1 cellular context compared by ENCODE assay signal in genomic region chr14:23056956-23057756, GRCh38.
TF ChIP-seq lines count a peak whose summit lies in the region.

CDH24 (minus strand) TSS chr14:23057520; CDS start chr14:23055733, 1,787 bp downstream.

TF ChIP-seq in HEK293, 187 proteins besides CTCF, POLR2A, EP300 and RAD21 (continued from another document and continues in another):
- TF ChIP-seq ZNF513 (tag by site-specific recombination; IDR thresholded peaks at IDR 0.05) (no peak), ZNF2 (tag by site-specific recombination; IDR thresholded peaks at IDR 0.05) (0 out of 2 replicates have a peak, but pooled peaks have one; percentile 44), IKZF3 (tag by site-specific recombination; IDR thresholded peaks at IDR 0.05) (peak; percentile 29; the same call in 1 of the 2 replicates), ZIC2 (tag by site-specific recombination; IDR thresholded peaks at IDR 0.05) (no peak), KLF1 (tag by site-specific recombination; IDR thresholded peaks at IDR 0.05) (no peak), WT1 (tag by site-specific recombination; IDR thresholded peaks at IDR 0.05) (no peak), ZSCAN5A (tag by site-specific recombination; IDR thresholded peaks at IDR 0.05) (peak; percentile 43; the same call in 1 of the 2 replicates), ZBTB6 (tag by site-specific recombination; IDR thresholded peaks at IDR 0.05) (no peak), ZNF10 (tag by site-specific recombination; IDR thresholded peaks at IDR 0.05) (no peak), KLF10 (tag by site-specific recombination; IDR thresholded peaks at IDR 0.05) (peak; percentile 32; the same call in 1 of the 2 replicates), ZNF148 (tag by site-specific recombination; IDR thresholded peaks at IDR 0.05; ENCODE audit: borderline replicate concordance) (peak; percentile 70; the same call in 1 of the 2 replicates), ZEB2 (tag by site-specific recombination; IDR thresholded peaks at IDR 0.05) (peak; percentile 39; the same call in 1 of the 2 replicates), ZNF366 (tag by site-specific recombination; conservative IDR thresholded peaks at IDR 0.05) (peak; percentile 98), ZNF398 (tag by site-specific recombination; IDR thresholded peaks at IDR 0.05) (peak; percentile 57), HOXD13 (CRISPR knock-in tag; IDR thresholded peaks at IDR 0.05; ENCODE audit: borderline replicate concordance) (no peak), ZSCAN16 (tag by site-specific recombination; IDR thresholded peaks at IDR 0.05) (no peak), ZNF692 (tag by site-specific recombination; IDR thresholded peaks at IDR 0.05) (peak; percentile 10; the same call in 1 of the 2 replicates), OVOL3 (tag by site-specific recombination; IDR thresholded peaks at IDR 0.05) (no peak), BCL11B (tag by site-specific recombination; IDR thresholded peaks at IDR 0.05; ENCODE audit: low read depth) (no peak), ZNF16 (tag by site-specific recombination; IDR thresholded peaks at IDR 0.05; ENCODE audit: low read depth) (no peak), ZNF416 (tag by site-specific recombination; IDR thresholded peaks at IDR 0.05) (no peak), ZNF302 (tag by site-specific recombination; IDR thresholded peaks at IDR 0.05; ENCODE audit: low read depth) (no peak), ZNF544 (tag by site-specific recombination; IDR thresholded peaks at IDR 0.05) (no peak), ZBTB17 (tag by site-specific recombination; IDR thresholded peaks at IDR 0.05) (peak; percentile 88), ZNF701 (tag by site-specific recombination; IDR thresholded peaks at IDR 0.05) (no peak), ZBTB20 (tag by site-specific recombination; IDR thresholded peaks at IDR 0.05) (peak; percentile 28), ZBTB7A (tag by site-specific recombination; IDR thresholded peaks at IDR 0.05; ENCODE audit: low read depth) (peak; percentile 88), ZNF670 (tag by site-specific recombination; IDR thresholded peaks at IDR 0.05; ENCODE audit: low read depth) (0 out of 2 replicates have a peak, but pooled peaks have one; percentile 25), SCRT2 (tag by site-specific recombination; IDR thresholded peaks at IDR 0.05) (no peak), SP7 (tag by site-specific recombination; IDR thresholded peaks at IDR 0.05) (no peak; the same call in 1 of the 2 replicates), ZNF132 (tag by site-specific recombination; IDR thresholded peaks at IDR 0.05; ENCODE audit: borderline replicate concordance) (no peak), ZBTB48 (tag by site-specific recombination; IDR thresholded peaks at IDR 0.05) (peak; percentile 74; the same call in 1 of the 2 replicates), ZNF76 (tag by site-specific recombination; IDR thresholded peaks at IDR 0.05; ENCODE audit: borderline replicate concordance, low read depth) (0 out of 2 replicates have a peak, but pooled peaks have one; percentile 30), ZNF133 (tag by site-specific recombination; IDR thresholded peaks at IDR 0.05) (no peak), ZNF548 (tag by site-specific recombination; IDR thresholded peaks at IDR 0.05) (no peak), ZNF600 (tag by site-specific recombination; IDR thresholded peaks at IDR 0.05) (no peak), ZNF596 (tag by site-specific recombination; IDR thresholded peaks at IDR 0.05) (no peak), ZNF560 (tag by site-specific recombination; IDR thresholded peaks at IDR 0.05; ENCODE audit: borderline replicate concordance) (no peak), ZNF146 (tag by site-specific recombination; IDR thresholded peaks at IDR 0.05) (0 out of 2 replicates have a peak, but pooled peaks have one; percentile 25), KLF16 (tag by site-specific recombination; IDR thresholded peaks at IDR 0.05) (no peak), ZNF324 (tag by site-specific recombination; IDR thresholded peaks at IDR 0.05) (0 out of 2 replicates have a peak, but pooled peaks have one; percentile 50), ZSCAN23 (tag by site-specific recombination; IDR thresholded peaks at IDR 0.05) (peak; percentile 33; the same call in 1 of the 2 replicates), ZNF433 (tag by site-specific recombination; IDR thresholded peaks at IDR 0.05; ENCODE audit: low read depth) (no peak), ZNF629 (tag by site-specific recombination; IDR thresholded peaks at IDR 0.05) (no peak), ZFP37 (tag by site-specific recombination; IDR thresholded peaks at IDR 0.05) (no peak), ZNF621 (tag by site-specific recombination; IDR thresholded peaks at IDR 0.05) (no peak), ZSCAN18 (tag by site-specific recombination; IDR thresholded peaks at IDR 0.05) (no peak), MEIS1 (CRISPR knock-in tag; IDR thresholded peaks at IDR 0.05; ENCODE audit: borderline replicate concordance) (no peak), PRDM10 (tag by site-specific recombination; IDR thresholded peaks at IDR 0.05) (peak; percentile 63), FEZF1 (tag by site-specific recombination; IDR thresholded peaks at IDR 0.05) (no peak), ZBTB21 (tag by site-specific recombination; IDR thresholded peaks at IDR 0.05) (no peak), ZNF639 (tag by site-specific recombination; IDR thresholded peaks at IDR 0.05) (peak; percentile 79; the same call in 1 of the 2 replicates), ZNF211 (tag by site-specific recombination; IDR thresholded peaks at IDR 0.05; ENCODE audit: low read depth) (no peak)
